In the genomic region with DNA sequence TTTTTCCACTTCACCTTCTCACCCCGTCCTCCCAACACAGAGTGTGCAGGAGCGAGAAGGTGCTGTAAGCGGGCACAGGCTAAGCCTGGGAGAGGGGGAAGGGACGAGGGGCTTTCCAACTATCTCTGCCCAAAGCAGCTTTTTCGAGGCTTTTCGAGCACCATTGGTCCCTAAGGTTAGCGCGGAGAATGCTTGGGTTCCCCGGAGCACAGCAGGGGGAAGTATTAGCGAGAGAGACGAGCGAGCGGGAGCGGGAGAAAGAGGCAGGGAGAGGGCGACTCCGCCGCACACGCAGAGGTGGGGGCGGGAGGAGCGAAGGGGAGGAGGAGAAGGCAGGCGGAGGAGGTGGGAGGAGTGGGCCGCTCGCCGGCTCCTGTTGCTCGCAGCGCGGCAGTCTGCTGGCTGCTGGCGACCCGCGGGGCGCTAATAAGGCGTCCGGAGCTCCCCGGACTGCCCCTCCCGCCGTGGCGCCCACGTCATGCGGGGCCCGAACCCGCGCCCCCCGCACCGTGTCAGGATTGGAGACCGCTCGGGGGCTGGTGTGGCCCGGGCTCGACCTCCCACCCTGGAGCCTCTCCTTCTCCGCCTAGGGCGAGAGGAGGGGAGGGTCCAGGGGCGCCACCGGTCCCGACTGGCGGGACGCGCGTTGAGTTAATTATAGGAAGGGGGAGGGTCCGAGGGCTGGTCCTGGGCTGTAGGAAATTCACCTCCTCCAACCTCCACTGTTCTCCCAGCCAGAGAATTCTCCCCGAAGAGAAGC, we compare ENCODE assay signal across 8 cellular contexts. TPM values are rescaled to one million over a fixed set of nuclear protein-coding genes. Genes with fewer than 3 reads are reported as not detected.
DNase-seq lines count a peak whose midpoint lies in the region; ATAC-seq and TF ChIP-seq lines count a peak whose summit lies in the region.

Gene ADAMTS3, minus strand, starts transcription at position 263 of the 760 bp plus-strand sequence. CDS start 459 bp downstream, outside the sequence.

- POLR2A ChIA-PET in A673 (lab: Charles Lee; ENCODE audit: low non-redundant PET): no interaction called here

- TF ChIP-seq CTCF in A673 (conservative IDR thresholded peaks at IDR 0.05; ENCODE audit: low read depth, low read length): no peak

- peak within 1 kb of the TSS; percentile 50 for H3K27ac Mint-ChIP-seq in activated naive CD8-positive, alpha-beta T cell treated with anti-CD3 and anti-CD28 coated beads, Interleukin-2, amount 50 U/mL, for 24 hours

- ATAC-seq in activated naive CD8-positive, alpha-beta T cell treated with anti-CD3 and anti-CD28 coated beads, Interleukin-2, amount 50 U/mL, for 24 hours: peak; percentile 48
- ATAC-seq in Right ventricle myocardium inferior (peak; percentile 90), HG02884 (IDR thresholded peaks at IDR 0.05; ENCODE audit: unreplicated experiment) (no peak)

- intact Hi-C loops in A673 (cut with micrococcal nuclease; ENCODE audit: unreplicated experiment) (no loop called here), Right ventricle myocardium inferior (cut with DNase I) (loop anchor here (2.0 kb wide), 1 partner anchor 42 kb away; no protein-coding TSS in a partner anchor)

- H3K9me3 ChIP-seq in A673 (ENCODE audit: low read depth, low read length, poor library complexity, severe bottlenecking): no peaks in the 10 kb centered on the region

- no TSS peak for BruUV-seq in A673 (replicated peaks; lab: Mats Ljungman, UMichigan)

- H3K27me3 Mint-ChIP-seq in activated naive CD8-positive, alpha-beta T cell treated with anti-CD3 and anti-CD28 coated beads, Interleukin-2, amount 50 U/mL, for 24 hours: peaks cover 58% of the 10 kb centered on the region

- peak; percentile 56 for DNase-seq in A673 (ENCODE audit: low spot score)
- peak; percentile 72 for DNase-seq in GM03348 (ENCODE audit: low spot score)
- peak; percentile 27 to 61 for DNase-seq in NCI-H2081 (lab: John Stamatoyannopoulos, UW)
- DNase-seq in activated naive CD8-positive, alpha-beta T cell treated with anti-CD3 and anti-CD28 coated beads, Interleukin-2, amount 50 U/mL, for 24 hours: no peak
- peak; percentile 78 for DNase-seq in Right ventricle myocardium inferior (ENCODE audit: missing footprints)
- DNase-seq in nucleus accumbens (lab: John Stamatoyannopoulos, UW): peak in 41 of 56 donors; percentile 4 to 67 (median 20)
- DNase-seq in activated effector memory CD4-positive, alpha-beta T cell treated with Interleukin-2 at 50 U/mL for 16 hours: no peak

- no peaks in the 10 kb centered on the region for H3K4me1 ChIP-seq in A673 (ENCODE audit: insufficient read depth, low read length, poor library complexity, severe bottlenecking)

- peak within 1 kb of the TSS; percentile 76 for H3K4me3 Mint-ChIP-seq in activated naive CD8-positive, alpha-beta T cell treated with anti-CD3 and anti-CD28 coated beads, Interleukin-2, amount 50 U/mL, for 24 hours

- peak within 1 kb of the TSS; percentile 43 for H3K4me3 ChIP-seq in A673 (ENCODE audit: low read depth, low read length, poor library complexity, severe bottlenecking)

- no peaks in the 10 kb centered on the region for H3K36me3 Mint-ChIP-seq in activated naive CD8-positive, alpha-beta T cell treated with anti-CD3 and anti-CD28 coated beads, Interleukin-2, amount 50 U/mL, for 24 hours (ENCODE audit: low read depth)

- H3K27ac ChIP-seq in A673 (ENCODE audit: low read depth, low read length, poor library complexity, severe bottlenecking): no peak within 1 kb of the TSS

- CTCF ChIA-PET in A673 (lab: Charles Lee): no interaction called here

- H3K27me3 ChIP-seq in A673 (replicated peaks; ENCODE audit: insufficient read depth, low read depth, low read length, poor library complexity): no peaks in the 10 kb centered on the region

- H3K9me3 Mint-ChIP-seq in activated naive CD8-positive, alpha-beta T cell treated with anti-CD3 and anti-CD28 coated beads, Interleukin-2, amount 50 U/mL, for 24 hours: peaks cover 3% of the 10 kb centered on the region

- no peaks in the 10 kb centered on the region for H3K36me3 ChIP-seq in A673 (ENCODE audit: insufficient read depth, low read length, poor library complexity, severe bottlenecking)

- H3K4me1 Mint-ChIP-seq in activated naive CD8-positive, alpha-beta T cell treated with anti-CD3 and anti-CD28 coated beads, Interleukin-2, amount 50 U/mL, for 24 hours: peaks cover 14% of the 10 kb centered on the region

RNA-seq across cellular contexts. Expression of gene ADAMTS3, which starts in this region (rescaled TPM):
- 0.17 and 0.39 TPM in 2 replicates for total RNA-seq in A673 (2021)
- total RNA-seq in Right ventricle myocardium inferior: 0.24 TPM

Comparison
In these comparisons a context has a peak if more than half of its experiments do, and no peak if none do; other contexts are left out.
1. Peak in DNase-seq and H3K4me3 ChIP-seq in A673; RNA of the gene not detected or under 1 TPM.
2. Peak in DNase-seq and ATAC-seq in Right ventricle myocardium inferior; RNA of the gene not detected or under 1 TPM.
3. DNase-seq: peak in GM03348 (single experiment), NCI-H2081 (2 of 2) and nucleus accumbens (41 of 56); none in activated naive CD8-positive, alpha-beta T cell treated with anti-CD3 and anti-CD28 coated beads, Interleukin-2, amount 50 U/mL, for 24 hours (single experiment) and activated effector memory CD4-positive, alpha-beta T cell treated with Interleukin-2 at 50 U/mL for 16 hours (single experiment).